In the genomic region with DNA sequence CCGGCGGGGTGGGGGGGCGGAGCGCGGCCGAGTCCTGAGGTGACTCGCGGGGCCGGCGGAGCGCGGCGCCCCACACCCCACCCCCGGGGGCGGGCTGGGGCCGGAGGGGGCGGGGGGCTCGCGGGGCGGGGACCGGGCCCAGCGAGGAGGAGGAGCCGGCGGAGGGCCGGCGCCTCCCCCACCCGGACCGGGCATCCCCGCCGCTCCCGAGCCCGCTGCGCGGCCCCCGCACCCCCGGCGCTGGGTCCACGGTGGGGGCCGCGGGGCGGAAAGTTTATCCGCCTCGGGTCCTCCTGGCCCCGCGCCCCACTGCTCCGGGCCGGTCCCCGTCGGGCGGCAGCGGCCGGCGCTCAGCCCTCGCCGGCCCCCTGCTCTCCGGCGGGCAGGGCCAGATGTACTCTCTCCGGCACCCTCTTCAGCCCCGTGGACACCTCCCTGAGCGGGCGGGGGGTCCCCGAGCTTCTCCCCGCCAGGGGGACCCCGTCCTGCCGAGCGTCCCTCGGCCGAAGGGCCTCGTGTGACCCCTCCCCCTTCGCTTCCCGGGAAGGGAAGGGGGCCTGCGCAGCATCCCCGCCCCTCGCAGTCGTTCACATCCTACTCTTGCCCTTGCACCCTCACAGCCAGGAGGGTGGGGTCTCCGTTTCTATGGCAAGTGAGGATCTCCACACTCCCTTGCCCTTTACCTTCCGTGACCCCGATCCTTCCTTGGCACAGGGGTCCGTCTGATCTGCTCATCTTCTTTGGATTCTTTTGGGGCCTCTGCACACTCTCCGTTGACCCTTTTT, we compare ENCODE assay signal across 8 cellular contexts. TPM values are rescaled to one million over a fixed set of nuclear protein-coding genes. Genes with fewer than 3 reads are reported as not detected.
DNase-seq lines count a peak whose midpoint lies in the region; ATAC-seq and TF ChIP-seq lines count a peak whose summit lies in the region.

No MANE protein-coding gene starts in this region.

- H3K23ac ChIP-seq in neuronal stem cell (ENCODE audit: low read depth, low read length, poor library complexity), result peak overlapping the region; percentile 2

- peak overlapping the region; percentile 26 for H3K14ac ChIP-seq in neuronal stem cell (ENCODE audit: low read length)

- H3K79me2 ChIP-seq in SK-N-SH (ENCODE audit: insufficient read depth), result peaks cover 57% of the 10 kb centered on the region

- H2BK12ac ChIP-seq in neuronal stem cell (ENCODE audit: low read length), result no peak overlapping the region

- CTCF ChIA-PET in SK-N-SH (lab: Yijun Ruan, JAX), result interaction anchor here (0.9 to 2.6 kb wide), 9 partner anchors 7 to 862 kb away, joined by 3 to 10 read pairs (median 4); no protein-coding TSS in a partner anchor

- H3K36me3 ChIP-seq in SK-N-SH (replicated peaks in 1 of 2; ENCODE audit: control insufficient read depth in 1 of 2, insufficient read depth in 2 of 2, low read length in 1 of 2) (peaks cover 3 to 4% of the 10 kb centered on the region in 2 experiments), neuronal stem cell (replicated peaks in 1 of 2; ENCODE audit: control insufficient read depth in 2 of 2, insufficient read depth in 2 of 2, low read length in 2 of 2) (peaks cover 2 to 9% of the 10 kb centered on the region in 2 donors)

- 4% methylated on average over 13 of the region's 80 CpGs for WGBS in SK-N-SH (ENCODE audit: low lambda C conversion rate)
- WGBS in neuronal stem cell (ENCODE audit: extremely low coverage in 2 of 2, insufficient read length in 2 of 2, insufficient replicate concordance in 1 of 2), 2 donors, result no CpG with 5 or more reads among the region's 80 CpGs

- H3K4me3 Mint-ChIP-seq in activated T-helper 17 cell treated with anti-CD3 and anti-CD28 coated beads, Interleukin-2, amount 50 U/mL, for 72 hours, result peak overlapping the region; percentile 91
- H3K4me3 Mint-ChIP-seq in type B pancreatic cell, result peak overlapping the region; percentile 95

- no peaks in the 10 kb centered on the region for H3K9me2 ChIP-seq in SK-N-SH

- no peak overlapping the region for H2BK120ac ChIP-seq in neuronal stem cell (ENCODE audit: low read depth, low read length)

- TF ChIP-seq RAD21 in SK-N-SH (IDR thresholded peaks at IDR 0.05; ENCODE audit: low read length), result no peak

- H3K9me3 ChIP-seq in SK-N-SH, result no peaks in the 10 kb centered on the region
- H3K9me3 ChIP-seq in neuronal stem cell (replicated peaks in 1 of 2; ENCODE audit: control insufficient read depth in 2 of 2, insufficient read depth in 1 of 2, low read depth in 1 of 2, low read length in 2 of 2), result peaks cover 0 to 11% of the 10 kb centered on the region in 2 donors

- no peak overlapping the region for H2BK5ac ChIP-seq in neuronal stem cell (ENCODE audit: low read length)

- peaks cover 12% of the 10 kb centered on the region for H3K36me3 Mint-ChIP-seq in activated T-helper 17 cell treated with anti-CD3 and anti-CD28 coated beads, Interleukin-2, amount 50 U/mL, for 72 hours (ENCODE audit: low read depth)
- H3K36me3 Mint-ChIP-seq in type B pancreatic cell, result peaks cover 14% of the 10 kb centered on the region

- H3K4me3 ChIP-seq in SK-N-SH (ENCODE audit: low read depth in 2 of 2, low read length in 1 of 2) (peak overlapping the region; percentile 71 to 84), neuronal stem cell (ENCODE audit: low read length in 2 of 2) (peak overlapping the region; percentile 52 to 97)

- H4K91ac ChIP-seq in neuronal stem cell (ENCODE audit: low read depth, low read length, poor library complexity), result no peak overlapping the region

- TF ChIP-seq CTCF in SK-N-SH (IDR thresholded peaks at IDR 0.05) (no peak), foreskin keratinocyte (conservative IDR thresholded peaks at IDR 0.05) (no peak), type B pancreatic cell (conservative IDR thresholded peaks at IDR 0.05) (peak; percentile 61)

- H2AFZ ChIP-seq in SK-N-SH (ENCODE audit: low read depth), result no peak overlapping the region
- H2AFZ ChIP-seq in neuronal stem cell (ENCODE audit: low read length), result peak overlapping the region; percentile 89

- peak overlapping the region; percentile 90 for H3K27ac Mint-ChIP-seq in activated T-helper 17 cell treated with anti-CD3 and anti-CD28 coated beads, Interleukin-2, amount 50 U/mL, for 72 hours
- peak overlapping the region; percentile 86 for H3K27ac Mint-ChIP-seq in type B pancreatic cell

- no peaks in the 10 kb centered on the region for H3K27me3 ChIP-seq in SK-N-SH (ENCODE audit: insufficient read depth)
- H3K27me3 ChIP-seq in foreskin keratinocyte, result no peaks in the 10 kb centered on the region
- no peaks in the 10 kb centered on the region for H3K27me3 ChIP-seq in neuronal stem cell (ENCODE audit: control insufficient read depth in 3 of 3, insufficient read depth in 3 of 3, low read depth in 1 of 3, low read length in 3 of 3)

- no peak overlapping the region for H2AK5ac ChIP-seq in neuronal stem cell (ENCODE audit: low read depth, low read length)

- H3K4me2 ChIP-seq in SK-N-SH, result peak overlapping the region; percentile 94
- peak overlapping the region; percentile 74 for H3K4me2 ChIP-seq in neuronal stem cell (ENCODE audit: insufficient read depth, low read length, poor library complexity, severe bottlenecking)

- POLR2A ChIA-PET in SK-N-SH (lab: Yijun Ruan, JAX), result interaction anchor here (0.8 kb wide), 1 partner anchor 766 kb away, joined by 3 read pairs; no protein-coding TSS in a partner anchor

- peak; percentile 91 for DNase-seq in SK-N-SH
- DNase-seq in NCI-H1092 treated with DMSO at 0.1 percent for 48 hours (lab: John Stamatoyannopoulos, UW), result peak; percentile 28
- no peak for DNase-seq in foreskin keratinocyte
- peak; percentile 40 for DNase-seq in neuronal stem cell (ENCODE audit: low spot score)
- peak; percentile 72 for DNase-seq in type B pancreatic cell (ENCODE audit: extremely low spot score, unreplicated experiment)
- DNase-seq in NCI-H1694 (lab: John Stamatoyannopoulos, UW), result no peak

- H3K9ac ChIP-seq in SK-N-SH (peak overlapping the region; percentile 80), neuronal stem cell (ENCODE audit: low read depth, low read length, poor library complexity) (peak overlapping the region; percentile 71)

- peaks cover 42% of the 10 kb centered on the region for H4K20me1 ChIP-seq in SK-N-SH (ENCODE audit: insufficient read depth)

- no peaks in the 10 kb centered on the region for H3K9me3 Mint-ChIP-seq in activated T-helper 17 cell treated with anti-CD3 and anti-CD28 coated beads, Interleukin-2, amount 50 U/mL, for 72 hours
- H3K9me3 Mint-ChIP-seq in type B pancreatic cell, result no peaks in the 10 kb centered on the region

- no peak overlapping the region for H2BK15ac ChIP-seq in neuronal stem cell (ENCODE audit: low read length)

- peak overlapping the region; percentile 81 for H3K18ac ChIP-seq in neuronal stem cell (ENCODE audit: low read length)

- peaks cover 6% of the 10 kb centered on the region for H3F3A ChIP-seq in SK-N-SH (replicated peaks; ENCODE audit: insufficient read depth)

- peaks cover 3% of the 10 kb centered on the region for H3K79me1 ChIP-seq in neuronal stem cell (ENCODE audit: low read depth, low read length)

- no peaks in the 10 kb centered on the region for H3K27me3 Mint-ChIP-seq in activated T-helper 17 cell treated with anti-CD3 and anti-CD28 coated beads, Interleukin-2, amount 50 U/mL, for 72 hours
- H3K27me3 Mint-ChIP-seq in type B pancreatic cell, result no peaks in the 10 kb centered on the region

- H3K27ac ChIP-seq in SK-N-SH (ENCODE audit: low read depth in 2 of 2, low read length in 1 of 2) (peak overlapping the region; percentile 56 to 59; a peak in 3 of 4 replicates), foreskin keratinocyte (peak overlapping the region; percentile 58), neuronal stem cell (replicated peaks; ENCODE audit: low read length) (peak overlapping the region; percentile 83)

- peaks cover 36% of the 10 kb centered on the region for H3K4me1 Mint-ChIP-seq in activated T-helper 17 cell treated with anti-CD3 and anti-CD28 coated beads, Interleukin-2, amount 50 U/mL, for 72 hours
- peaks cover 46% of the 10 kb centered on the region for H3K4me1 Mint-ChIP-seq in type B pancreatic cell (ENCODE audit: unreplicated experiment)

- no peak for ATAC-seq in SK-N-SH treated with all-trans-retinoic acid at 6 μM for 48 hours
- ATAC-seq in activated T-helper 17 cell treated with anti-CD3 and anti-CD28 coated beads, Interleukin-2, amount 50 U/mL, for 72 hours (replicated peaks), result no peak
- ATAC-seq in foreskin keratinocyte, result no peak

- no peak for TF ChIP-seq EP300 in SK-N-SH (IDR thresholded peaks at IDR 0.05; ENCODE audit: borderline replicate concordance in 1 of 2, low read depth in 1 of 2, low read length in 1 of 2)

- H3K4me1 ChIP-seq in SK-N-SH (ENCODE audit: control insufficient read depth in 1 of 2, insufficient read depth in 2 of 2, low read depth in 1 of 2, low read length in 1 of 2), result peaks cover 0 to 16% of the 10 kb centered on the region in 2 experiments; a peak in 3 of 4 replicates
- peaks cover 6% of the 10 kb centered on the region for H3K4me1 ChIP-seq in foreskin keratinocyte
- peaks cover 9 to 11% of the 10 kb centered on the region in 2 donors for H3K4me1 ChIP-seq in neuronal stem cell (ENCODE audit: control insufficient read depth in 2 of 2, insufficient read depth in 1 of 2, low read depth in 1 of 2, low read length in 2 of 2)

- no peak overlapping the region for H3K4ac ChIP-seq in neuronal stem cell (ENCODE audit: low read length)

- H4K8ac ChIP-seq in neuronal stem cell (ENCODE audit: low read depth, low read length), result no peak overlapping the region

TF ChIP-seq in SK-N-SH, 30 proteins besides CTCF, POLR2A, EP300 and RAD21 (continues in another document):
- TF ChIP-seq MXI1 (IDR thresholded peaks at IDR 0.05; ENCODE audit: low read depth, low read length) (peak; percentile 49; the same call in 1 of the 2 replicates), MEF2A (IDR thresholded peaks at IDR 0.05; ENCODE audit: borderline replicate concordance, low read depth) (no peak), RCOR1 (IDR thresholded peaks at IDR 0.05; ENCODE audit: low read length) (no peak), RFX5 (IDR thresholded peaks at IDR 0.05; ENCODE audit: low read length) (no peak)

RNA-seq across cellular contexts. Expression of a gene that starts 0.7 kb away (rescaled TPM):
- polyA plus RNA-seq in SK-N-SH (2012; rRNA removed), result 44.1 and 63.1 TPM in 2 replicates
- 86.4 and 126 TPM in 2 replicates for polyA plus RNA-seq in SK-N-SH (2012; cell fraction: cytosol; rRNA removed)
- 17.2 and 18.0 TPM in 2 replicates for polyA plus RNA-seq in SK-N-SH (2012; cell fraction: nucleus; rRNA removed)
- total RNA-seq in activated T-helper 17 cell treated with anti-CD3 and anti-CD28 coated beads, Interleukin-2, amount 50 U/mL, for 72 hours, result 10 to 100 TPM; 36.7 to 51.9 TPM
- total RNA-seq in foreskin keratinocyte, result 51.2 and 55.7 TPM in 2 replicates
- polyA plus RNA-seq in foreskin keratinocyte, result 73.6 and 86.7 TPM in 2 replicates
- polyA plus RNA-seq in neuronal stem cell (2013, experiment 1 of 2), result 379 TPM
- polyA plus RNA-seq in neuronal stem cell (2013, experiment 2 of 2), result 395 TPM
- total RNA-seq in type B pancreatic cell (ENCODE audit: low replicate concordance), result 76.3 and 82.5 TPM in 2 replicates

Comparison
In these comparisons a context has a peak if more than half of its experiments do, and no peak if none do; other contexts are left out.
1. DNase-seq: peak in SK-N-SH (single experiment), NCI-H1092 treated with DMSO at 0.1 percent for 48 hours (single experiment), neuronal stem cell (single experiment) and type B pancreatic cell (single experiment); none in foreskin keratinocyte (0 of 2) and NCI-H1694 (single experiment).
2. Peak in every context shown above with its lines, with median percentiles within 50 percentile points of each other: H3K27ac ChIP-seq.